In the genomic region with DNA sequence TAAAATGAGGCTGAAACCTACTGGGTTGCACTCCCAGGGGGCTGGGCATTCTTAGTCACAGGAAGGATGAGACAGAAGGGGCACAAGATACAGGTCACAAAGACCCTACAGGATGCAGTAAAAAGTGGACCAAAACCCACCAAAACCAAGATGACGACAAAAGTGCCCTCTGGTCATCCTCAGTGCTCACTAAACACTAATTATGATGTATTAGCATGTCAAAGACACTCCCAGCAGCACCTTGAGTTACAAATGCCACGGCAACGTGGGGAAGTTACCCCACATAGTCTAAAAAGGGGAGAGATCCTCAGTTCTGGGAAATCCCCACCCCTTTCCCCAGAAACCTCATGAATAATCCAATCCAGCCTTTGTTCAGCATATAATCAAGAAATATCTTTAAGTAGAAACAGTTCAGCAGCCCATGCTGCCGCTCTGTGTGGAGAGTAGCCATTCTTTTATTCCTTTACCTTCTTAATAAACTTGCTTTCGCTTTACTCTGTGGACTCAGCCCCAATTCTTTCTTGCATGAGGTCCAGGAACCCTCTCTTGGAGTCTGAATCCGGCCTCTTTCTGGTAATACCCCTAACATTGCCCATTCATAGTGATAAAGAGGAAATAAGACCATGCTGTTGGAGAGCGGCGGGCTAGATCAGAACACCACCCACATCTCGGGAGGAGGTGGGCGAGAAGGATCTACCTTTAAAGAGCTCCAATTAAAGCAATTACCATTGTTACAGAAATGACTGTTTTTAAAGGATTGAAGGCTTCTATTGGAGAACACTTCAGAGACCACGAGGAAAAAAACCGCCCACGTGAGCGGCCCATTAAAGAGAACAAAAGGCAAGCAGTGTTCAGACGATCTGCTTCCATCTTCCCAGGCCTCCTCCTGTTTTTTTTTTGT, we compare ENCODE assay signal across 1 cellular context.
TF ChIP-seq lines count a peak whose summit lies in the region.

No MANE protein-coding gene starts in this region.

TF ChIP-seq in HEK293, 187 proteins besides CTCF, POLR2A, EP300 and RAD21 (continued from another document):
- TF ChIP-seq, protein P1, sequence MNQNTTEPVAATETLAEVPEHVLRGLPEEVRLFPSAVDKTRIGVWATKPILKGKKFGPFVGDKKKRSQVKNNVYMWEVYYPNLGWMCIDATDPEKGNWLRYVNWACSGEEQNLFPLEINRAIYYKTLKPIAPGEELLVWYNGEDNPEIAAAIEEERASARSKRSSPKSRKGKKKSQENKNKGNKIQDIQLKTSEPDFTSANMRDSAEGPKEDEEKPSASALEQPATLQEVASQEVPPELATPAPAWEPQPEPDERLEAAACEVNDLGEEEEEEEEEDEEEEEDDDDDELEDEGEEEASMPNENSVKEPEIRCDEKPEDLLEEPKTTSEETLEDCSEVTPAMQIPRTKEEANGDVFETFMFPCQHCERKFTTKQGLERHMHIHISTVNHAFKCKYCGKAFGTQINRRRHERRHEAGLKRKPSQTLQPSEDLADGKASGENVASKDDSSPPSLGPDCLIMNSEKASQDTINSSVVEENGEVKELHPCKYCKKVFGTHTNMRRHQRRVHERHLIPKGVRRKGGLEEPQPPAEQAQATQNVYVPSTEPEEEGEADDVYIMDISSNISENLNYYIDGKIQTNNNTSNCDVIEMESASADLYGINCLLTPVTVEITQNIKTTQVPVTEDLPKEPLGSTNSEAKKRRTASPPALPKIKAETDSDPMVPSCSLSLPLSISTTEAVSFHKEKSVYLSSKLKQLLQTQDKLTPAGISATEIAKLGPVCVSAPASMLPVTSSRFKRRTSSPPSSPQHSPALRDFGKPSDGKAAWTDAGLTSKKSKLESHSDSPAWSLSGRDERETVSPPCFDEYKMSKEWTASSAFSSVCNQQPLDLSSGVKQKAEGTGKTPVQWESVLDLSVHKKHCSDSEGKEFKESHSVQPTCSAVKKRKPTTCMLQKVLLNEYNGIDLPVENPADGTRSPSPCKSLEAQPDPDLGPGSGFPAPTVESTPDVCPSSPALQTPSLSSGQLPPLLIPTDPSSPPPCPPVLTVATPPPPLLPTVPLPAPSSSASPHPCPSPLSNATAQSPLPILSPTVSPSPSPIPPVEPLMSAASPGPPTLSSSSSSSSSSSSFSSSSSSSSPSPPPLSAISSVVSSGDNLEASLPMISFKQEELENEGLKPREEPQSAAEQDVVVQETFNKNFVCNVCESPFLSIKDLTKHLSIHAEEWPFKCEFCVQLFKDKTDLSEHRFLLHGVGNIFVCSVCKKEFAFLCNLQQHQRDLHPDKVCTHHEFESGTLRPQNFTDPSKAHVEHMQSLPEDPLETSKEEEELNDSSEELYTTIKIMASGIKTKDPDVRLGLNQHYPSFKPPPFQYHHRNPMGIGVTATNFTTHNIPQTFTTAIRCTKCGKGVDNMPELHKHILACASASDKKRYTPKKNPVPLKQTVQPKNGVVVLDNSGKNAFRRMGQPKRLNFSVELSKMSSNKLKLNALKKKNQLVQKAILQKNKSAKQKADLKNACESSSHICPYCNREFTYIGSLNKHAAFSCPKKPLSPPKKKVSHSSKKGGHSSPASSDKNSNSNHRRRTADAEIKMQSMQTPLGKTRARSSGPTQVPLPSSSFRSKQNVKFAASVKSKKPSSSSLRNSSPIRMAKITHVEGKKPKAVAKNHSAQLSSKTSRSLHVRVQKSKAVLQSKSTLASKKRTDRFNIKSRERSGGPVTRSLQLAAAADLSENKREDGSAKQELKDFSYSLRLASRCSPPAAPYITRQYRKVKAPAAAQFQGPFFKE (tag by site-specific recombination; IDR thresholded peaks at IDR 0.05; ENCODE audit: borderline replicate concordance), result no peak
- TF ChIP-seq FEZF1 (tag by site-specific recombination; IDR thresholded peaks at IDR 0.05), result no peak
- TF ChIP-seq, protein P2, sequence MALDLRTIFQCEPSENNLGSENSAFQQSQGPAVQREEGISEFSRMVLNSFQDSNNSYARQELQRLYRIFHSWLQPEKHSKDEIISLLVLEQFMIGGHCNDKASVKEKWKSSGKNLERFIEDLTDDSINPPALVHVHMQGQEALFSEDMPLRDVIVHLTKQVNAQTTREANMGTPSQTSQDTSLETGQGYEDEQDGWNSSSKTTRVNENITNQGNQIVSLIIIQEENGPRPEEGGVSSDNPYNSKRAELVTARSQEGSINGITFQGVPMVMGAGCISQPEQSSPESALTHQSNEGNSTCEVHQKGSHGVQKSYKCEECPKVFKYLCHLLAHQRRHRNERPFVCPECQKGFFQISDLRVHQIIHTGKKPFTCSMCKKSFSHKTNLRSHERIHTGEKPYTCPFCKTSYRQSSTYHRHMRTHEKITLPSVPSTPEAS (tag by site-specific recombination; IDR thresholded peaks at IDR 0.05), result no peak
